In genomic region chr20:61663521-61664425, GRCh38 we compare ENCODE assay signal across 12 cellular contexts.
DNase-seq lines count a peak whose midpoint lies in the region; ATAC-seq, FAIRE-seq and TF ChIP-seq lines count a peak whose summit lies in the region.
"Had no signal": no experiment of that assay in that cellular context is flagged by ENCODE, and none has a peak within 500 bp of the region (broad histone marks: within the 10 kb centered on the region; RNA-seq: fewer than 3 reads in every experiment).

No MANE protein-coding gene starts in this region.

- H3K9ac ChIP-seq in kidney (ENCODE audit: low read length in 2 of 2) = no peak overlapping the region
- no peak overlapping the region for H3K9ac ChIP-seq in mesenchymal stem cell (ENCODE audit: low read length)

- no peaks in the 10 kb centered on the region for H3K36me3 Mint-ChIP-seq in activated CD4-positive, alpha-beta T cell treated with anti-CD3 and anti-CD28 coated beads, Interleukin-2, amount 10 ng/mL, durations not matched to agents 24 days and 14 days (ENCODE audit: low read depth)
- H3K36me3 Mint-ChIP-seq: CD4-positive, CD25-positive, alpha-beta regulatory T cell had no signal

- H2BK12ac ChIP-seq in mesenchymal stem cell (ENCODE audit: low read length in 2 of 2) = no peak overlapping the region

- ATAC-seq in Right ventricle myocardium inferior = no peak
- ATAC-seq in left cardiac atrium = no peak
- no peak for ATAC-seq in RWPE2 (ENCODE audit: low read depth)

- DNase-seq in Right ventricle myocardium inferior (ENCODE audit: missing footprints) (peak; percentile 62), left cardiac atrium (no peak), RWPE2 (ENCODE audit: low spot score) (peak; percentile 87), kidney (peak; percentile 65), ecto neural progenitor cell (ENCODE audit: low spot score) (no peak), thyroid gland (no peak), mesenchymal stem cell (no peak)
- no peak for DNase-seq in activated CD4-positive, alpha-beta T cell treated with anti-CD3 and anti-CD28 coated beads, Interleukin-2, amount 10 ng/mL, durations not matched to agents 24 days and 14 days
- DNase-seq: CD4-positive, CD25-positive, alpha-beta regulatory T cell; HCEC 1CT had no signal

- H3K4me3 ChIP-seq in RWPE2 (ENCODE audit: severe bottlenecking) = no peak overlapping the region
- H3K4me3 ChIP-seq in kidney (ENCODE audit: low read length in 2 of 2) = no peak overlapping the region
- H3K4me3 ChIP-seq in thyroid gland (replicated peaks in 1 of 3) = no peak overlapping the region
- H3K4me3 ChIP-seq in mesenchymal stem cell (ENCODE audit: insufficient read depth in 1 of 2, low read depth in 1 of 2, low read length in 2 of 2) = no peak overlapping the region

- WGBS in thyroid gland, 2 donors = 84 to 86% methylated on average over 27 to 29 of the region's 30 CpGs
- WGBS in mesenchymal stem cell = 92% methylated on average over 28 of the region's 30 CpGs

- no peak overlapping the region for H2BK120ac ChIP-seq in mesenchymal stem cell (ENCODE audit: low read depth, low read length)

- no peaks in the 10 kb centered on the region for H3K4me1 Mint-ChIP-seq in activated CD4-positive, alpha-beta T cell treated with anti-CD3 and anti-CD28 coated beads, Interleukin-2, amount 10 ng/mL, durations not matched to agents 24 days and 14 days
- H3K4me1 Mint-ChIP-seq: CD4-positive, CD25-positive, alpha-beta regulatory T cell had no signal

- no peaks in the 10 kb centered on the region for H3K4me1 ChIP-seq in RWPE2 (ENCODE audit: insufficient read depth, poor library complexity, severe bottlenecking)
- no peaks in the 10 kb centered on the region for H3K4me1 ChIP-seq in kidney (ENCODE audit: control insufficient read depth in 1 of 2, insufficient read depth in 1 of 2, low read depth in 1 of 2, low read length in 2 of 2)
- no peaks in the 10 kb centered on the region for H3K4me1 ChIP-seq in thyroid gland
- no peaks in the 10 kb centered on the region for H3K4me1 ChIP-seq in mesenchymal stem cell (ENCODE audit: control insufficient read depth, insufficient read depth, low read depth, low read length)

- H4K8ac ChIP-seq in mesenchymal stem cell (ENCODE audit: low read length) = no peak overlapping the region

- intact Hi-C loops in Right ventricle myocardium inferior (cut with DNase I) (no loop called here), left cardiac atrium (cut with DNase I) (no loop called here), kidney (cut with DNase I) (no loop called here), thyroid gland (cut with DNase I) (no loop called here)
- intact Hi-C loops in activated CD4-positive, alpha-beta T cell treated with anti-CD3 and anti-CD28 coated beads, Interleukin-2, amount 10 ng/mL, durations not matched to agents 24 days and 14 days (cut with micrococcal nuclease) = no loop called here

- no peaks in the 10 kb centered on the region for H3K27me3 Mint-ChIP-seq in activated CD4-positive, alpha-beta T cell treated with anti-CD3 and anti-CD28 coated beads, Interleukin-2, amount 10 ng/mL, durations not matched to agents 24 days and 14 days
- H3K27me3 Mint-ChIP-seq: CD4-positive, CD25-positive, alpha-beta regulatory T cell had no signal

- no peaks in the 10 kb centered on the region for H3K9me3 Mint-ChIP-seq in activated CD4-positive, alpha-beta T cell treated with anti-CD3 and anti-CD28 coated beads, Interleukin-2, amount 10 ng/mL, durations not matched to agents 24 days and 14 days

- no peak overlapping the region for H3K4ac ChIP-seq in mesenchymal stem cell (ENCODE audit: low read depth in 1 of 2, low read length in 2 of 2)

- H3K27me3 ChIP-seq in RWPE2 (ENCODE audit: insufficient read depth, poor library complexity, severe bottlenecking) = no peaks in the 10 kb centered on the region
- no peaks in the 10 kb centered on the region for H3K27me3 ChIP-seq in thyroid gland
- H3K27me3 ChIP-seq in mesenchymal stem cell (ENCODE audit: control insufficient read depth in 1 of 2, insufficient read depth in 1 of 2, low read length in 2 of 2) = peaks cover 0 to 3% of the 10 kb centered on the region in 2 experiments

- no peak overlapping the region for H3K23ac ChIP-seq in mesenchymal stem cell (ENCODE audit: low read length in 2 of 2)

- no peak overlapping the region for H3K27ac Mint-ChIP-seq in activated CD4-positive, alpha-beta T cell treated with anti-CD3 and anti-CD28 coated beads, Interleukin-2, amount 10 ng/mL, durations not matched to agents 24 days and 14 days

- H3K18ac ChIP-seq in mesenchymal stem cell (ENCODE audit: low read depth in 1 of 2, low read length in 2 of 2) = no peak overlapping the region

- no peak overlapping the region for H3K4me2 ChIP-seq in mesenchymal stem cell (ENCODE audit: low read length, poor library complexity, severe bottlenecking)

- H3K27ac ChIP-seq in RWPE2 (ENCODE audit: poor library complexity, severe bottlenecking) (no peak overlapping the region), kidney (ENCODE audit: low read depth in 2 of 2, low read length in 2 of 2) (no peak overlapping the region), thyroid gland (no peak overlapping the region), mesenchymal stem cell (ENCODE audit: low read length, poor library complexity, severe bottlenecking) (no peak overlapping the region)
- H3K27ac ChIP-seq: 22Rv1 had no signal

- no peak for TF ChIP-seq POLR2A in thyroid gland (IDR thresholded peaks at IDR 0.05)

- H3K79me1 ChIP-seq in mesenchymal stem cell (replicated peaks; ENCODE audit: low read length, poor library complexity, severe bottlenecking) = no peaks in the 10 kb centered on the region

- no peak overlapping the region for H2AFZ ChIP-seq in mesenchymal stem cell (ENCODE audit: low read depth, low read length)

- H3K36me3 ChIP-seq in RWPE2 (ENCODE audit: low read depth) (no peaks in the 10 kb centered on the region), kidney (ENCODE audit: control insufficient read depth in 1 of 2, insufficient read depth in 2 of 2, low read length in 2 of 2) (no peaks in the 10 kb centered on the region), thyroid gland (no peaks in the 10 kb centered on the region), mesenchymal stem cell (ENCODE audit: control insufficient read depth in 1 of 2, insufficient read depth in 2 of 2, low read depth in 1 of 2, low read length in 2 of 2) (peaks cover 0 to 3% of the 10 kb centered on the region in 2 experiments)

- FAIRE-seq in kidney (lab: Jason Lieb, UNC) = no peak
- FAIRE-seq: H1 had no signal

- no peak overlapping the region for H2BK5ac ChIP-seq in mesenchymal stem cell (ENCODE audit: low read depth, low read length, poor library complexity, severe bottlenecking)

- no peak overlapping the region for H2BK15ac ChIP-seq in mesenchymal stem cell (ENCODE audit: low read depth, poor library complexity, severe bottlenecking)

- H3K9me3 ChIP-seq in RWPE2 (ENCODE audit: severe bottlenecking) = no peaks in the 10 kb centered on the region
- H3K9me3 ChIP-seq in kidney (ENCODE audit: control insufficient read depth in 1 of 2, low read length in 2 of 2) = no peaks in the 10 kb centered on the region
- H3K9me3 ChIP-seq in thyroid gland = no peaks in the 10 kb centered on the region
- H3K9me3 ChIP-seq in mesenchymal stem cell (ENCODE audit: control insufficient read depth, low read length) = no peaks in the 10 kb centered on the region

- H3K4me3 Mint-ChIP-seq in activated CD4-positive, alpha-beta T cell treated with anti-CD3 and anti-CD28 coated beads, Interleukin-2, amount 10 ng/mL, durations not matched to agents 24 days and 14 days = no peak overlapping the region
- H3K4me3 Mint-ChIP-seq: CD4-positive, CD25-positive, alpha-beta regulatory T cell had no signal

- TF ChIP-seq CTCF in RWPE2 (IDR thresholded peaks at IDR 0.05; ENCODE audit: poor library complexity, severe bottlenecking) = no peak
- no peak for TF ChIP-seq CTCF in kidney (IDR thresholded peaks at IDR 0.05; ENCODE audit: borderline replicate concordance, extremely low read depth, insufficient read depth)
- no peak for TF ChIP-seq CTCF in thyroid gland (IDR thresholded peaks at IDR 0.05)

- no peak overlapping the region for H4K91ac ChIP-seq in mesenchymal stem cell (ENCODE audit: low read length)

- no peak overlapping the region for H2AK5ac ChIP-seq in mesenchymal stem cell (ENCODE audit: low read length, severe bottlenecking)

- H3K14ac ChIP-seq in mesenchymal stem cell (ENCODE audit: low read length in 2 of 2) = peak overlapping the region in 1 of 2 experiments; percentile 55

Comparison
In these comparisons a context has a peak if more than half of its experiments do, and no peak if none do; other contexts are left out.
1. DNase-seq: peak in Right ventricle myocardium inferior (single experiment), RWPE2 (single experiment) and kidney (single experiment); none in left cardiac atrium (single experiment), ecto neural progenitor cell (single experiment), activated CD4-positive, alpha-beta T cell treated with anti-CD3 and anti-CD28 coated beads, Interleukin-2, amount 10 ng/mL, durations not matched to agents 24 days and 14 days (single experiment), thyroid gland (0 of 2) and mesenchymal stem cell (single experiment).